ENCODE assay signal across 14 cellular contexts in genomic region chr16:10556240-10556639, GRCh38. TPM values are rescaled to one million over a fixed set of nuclear protein-coding genes. Genes with fewer than 3 reads are reported as not detected.
DNase-seq lines count a peak whose midpoint lies in the region; ATAC-seq and TF ChIP-seq lines count a peak whose summit lies in the region.
"Had no signal": no experiment of that assay in that cellular context is flagged by ENCODE, and none has a peak within 500 bp of the region (broad histone marks: within the 10 kb centered on the region; RNA-seq: fewer than 3 reads in every experiment).

No MANE protein-coding gene starts in this region.

- intact Hi-C loops in heart right ventricle (cut with DNase I) (no loop called here), cardiac septum (cut with DNase I) (loop anchor here (5.0 kb wide), 1 partner anchor 34 kb away; no protein-coding TSS in a partner anchor), psoas muscle (cut with DNase I) (no loop called here)

- H3K9me3 ChIP-seq in heart right ventricle (no peaks in the 10 kb centered on the region), psoas muscle (no peaks in the 10 kb centered on the region)
- H3K9me3 ChIP-seq: BLaER1 had no signal

- H3K36me3 ChIP-seq in heart right ventricle, result no peaks in the 10 kb centered on the region
- no peaks in the 10 kb centered on the region for H3K36me3 ChIP-seq in psoas muscle (ENCODE audit: insufficient read depth in 1 of 2, low read depth in 1 of 2)
- H3K36me3 ChIP-seq: BLaER1 had no signal

- WGBS in heart right ventricle, 2 donors, result 61 to 74% methylated on average over 3 of the region's 3 CpGs
- 31 to 54% (median 31%) methylated on average over 3 of the region's 3 CpGs for whole genome bisulfite sequencing in psoas muscle, 3 donors

- DNase-seq in heart right ventricle (no peak), cardiac septum (ENCODE audit: low spot score) (no peak), coronary artery (ENCODE audit: low spot score) (no peak), psoas muscle (no peak), HCEC 1CT (no peak), T-helper 9 cell (no peak)
- DNase-seq in activated T-cell treated with anti-CD3 and anti-CD28 coated beads, Interleukin-2, amount 50 U/mL, for 72 hours, result no peak
- DNase-seq: 8988T, AML-193, Calu3, DMS 273 treated with DMSO at 0.1 percent for 48 hours, IMR-90 had no signal

- peaks cover 0 to 1% of the 10 kb centered on the region in 2 donors for H3K36me3 Mint-ChIP-seq in activated T-cell treated with anti-CD3 and anti-CD28 coated beads, Interleukin-2, amount 50 U/mL, for 72 hours (ENCODE audit: insufficient read depth in 2 of 2)

- H3K4me1 ChIP-seq in heart right ventricle (peaks cover 19 to 100% (median 82%) of the 10 kb centered on the region in 9 donors), psoas muscle (peaks cover 44% of the 10 kb centered on the region)

- H3K27ac Mint-ChIP-seq in activated T-cell treated with anti-CD3 and anti-CD28 coated beads, Interleukin-2, amount 50 U/mL, for 72 hours, result no peak overlapping the region

- no peak for ATAC-seq in heart right ventricle
- peak in 1 of 4 donors; percentile 60 for ATAC-seq in psoas muscle
- ATAC-seq in activated T-cell treated with anti-CD3 and anti-CD28 coated beads, Interleukin-2, amount 50 U/mL, for 72 hours (replicated peaks in 1 of 2), result no peak
- ATAC-seq: HCT116 had no signal

- no peaks in the 10 kb centered on the region for H3K27me3 ChIP-seq in heart right ventricle
- H3K27me3 ChIP-seq in psoas muscle (ENCODE audit: insufficient read depth in 3 of 3, low read length in 2 of 3), result no peaks in the 10 kb centered on the region
- H3K27me3 ChIP-seq: BLaER1 had no signal

- no peaks in the 10 kb centered on the region for H3K9me3 Mint-ChIP-seq in activated T-cell treated with anti-CD3 and anti-CD28 coated beads, Interleukin-2, amount 50 U/mL, for 72 hours

- peak overlapping the region in 7 of 10 donors; percentile 29 to 97 (median 91) for H3K27ac ChIP-seq in heart right ventricle
- peak overlapping the region; percentile 11 to 66 for H3K27ac ChIP-seq in coronary artery
- peak overlapping the region; percentile 96 for H3K27ac ChIP-seq in psoas muscle
- H3K27ac ChIP-seq: BLaER1 had no signal

- no peak overlapping the region for H3K4me3 Mint-ChIP-seq in activated T-cell treated with anti-CD3 and anti-CD28 coated beads, Interleukin-2, amount 50 U/mL, for 72 hours

- H3K4me3 ChIP-seq in heart right ventricle, result no peak overlapping the region
- no peak overlapping the region for H3K4me3 ChIP-seq in coronary artery
- H3K4me3 ChIP-seq in psoas muscle, result no peak overlapping the region
- H3K4me3 ChIP-seq: BLaER1 had no signal

- H3K4me1 Mint-ChIP-seq in activated T-cell treated with anti-CD3 and anti-CD28 coated beads, Interleukin-2, amount 50 U/mL, for 72 hours (ENCODE audit: low read depth), result peaks cover 14% of the 10 kb centered on the region

- TF ChIP-seq CTCF in heart right ventricle (IDR thresholded peaks at IDR 0.05), result no peak
- no peak for TF ChIP-seq CTCF in coronary artery (IDR thresholded peaks at IDR 0.05)
- no peak for TF ChIP-seq CTCF in psoas muscle (IDR thresholded peaks at IDR 0.05)

- peaks cover 15% of the 10 kb centered on the region for H3K27me3 Mint-ChIP-seq in activated T-cell treated with anti-CD3 and anti-CD28 coated beads, Interleukin-2, amount 50 U/mL, for 72 hours (ENCODE audit: low read depth)

RNA-seq across cellular contexts. Expression of gene EMP2, which starts 24.2 kb away (rescaled TPM):
- total RNA-seq in heart right ventricle (100 to 1,000 TPM in 1 of 10 donors, 10 to 100 TPM in 9; 44.6 to 108 (median 62.0) TPM), cardiac septum (51.1 TPM), psoas muscle (10 to 100 TPM; 11.0 to 25.4 (median 17.7) TPM)
- polyA plus RNA-seq in heart right ventricle (10 to 100 TPM; 36.1 to 40.9 TPM), psoas muscle (10 to 100 TPM in 1 of 3 donors, 1 to 10 TPM in 2; 8.0 to 22.8 (median 9.9) TPM)
- under 1 TPM in 1 of 2 donors, not detected in 1; 0.07 TPM for total RNA-seq in activated T-cell treated with anti-CD3 and anti-CD28 coated beads, Interleukin-2, amount 50 U/mL, for 72 hours

Comparison
In these comparisons a context has a peak if more than half of its experiments do, and no peak if none do; other contexts are left out.
1. H3K27ac ChIP-seq: peak in every context shown above with its lines; median percentile 96 in psoas muscle; 91 in heart right ventricle; 38 in coronary artery.
2. RNA of gene EMP2, which starts 24.2 kb away (total RNA-seq): 44.6 to 108 TPM in heart right ventricle, 51.1 TPM in cardiac septum (single experiment) and 11.0 to 25.4 TPM in psoas muscle; 0.07 TPM in activated T-cell treated with anti-CD3 and anti-CD28 coated beads, Interleukin-2, amount 50 U/mL, for 72 hours; every median in the first group is over 10 times any median in the second.